Comparison of ENCODE assay signal across 12 cellular contexts in the genomic region with DNA sequence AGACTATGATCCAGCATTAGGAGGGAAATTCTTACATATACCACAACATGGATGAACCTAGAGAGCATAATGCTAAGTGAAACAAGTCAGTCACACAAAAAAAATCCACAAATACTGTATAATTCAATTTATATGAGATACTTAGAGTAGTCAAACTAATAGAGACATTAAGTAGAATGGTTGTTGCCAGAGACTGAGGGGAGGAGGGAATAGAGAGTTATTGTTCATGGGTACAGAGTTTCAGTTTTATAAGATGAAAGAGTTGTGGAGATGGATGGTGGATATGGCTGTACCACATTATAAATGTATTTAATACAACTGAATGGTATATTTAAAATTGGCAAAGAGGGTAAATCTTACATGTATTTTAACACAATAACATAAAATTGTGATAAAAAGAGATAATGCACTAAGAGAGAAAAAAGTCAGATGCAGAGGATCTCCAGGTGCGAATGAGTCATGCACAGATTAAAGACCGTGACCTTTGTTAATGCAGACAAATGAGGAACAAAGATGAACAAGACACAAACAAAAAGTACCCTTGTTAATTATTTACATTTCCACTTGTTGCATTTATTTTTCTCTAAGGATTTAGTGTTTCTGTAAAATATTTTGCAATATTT.
DNase-seq lines count a peak whose midpoint lies in the region; ATAC-seq, FAIRE-seq and TF ChIP-seq lines count a peak whose summit lies in the region.
"Had no signal": no experiment of that assay in that cellular context is flagged by ENCODE, and none has a peak within 500 bp of the region (broad histone marks: within the 10 kb centered on the region; RNA-seq: fewer than 3 reads in every experiment).

No MANE protein-coding gene starts in this region.

- H4K20me1 ChIP-seq in GM12878 (ENCODE audit: control insufficient read depth, insufficient read depth): no peaks in the 10 kb centered on the region

- no peak for DNase-seq in GM12878 (ENCODE audit: low read depth, low spot score)
- no peak for DNase-seq in BE2C
- no peak for DNase-seq in foreskin keratinocyte
- DNase-seq in NK-92 (lab: John Stamatoyannopoulos, UW; ENCODE audit: unreplicated experiment): no peak
- no peak for DNase-seq in NCI-H1417 (lab: John Stamatoyannopoulos, UW)
- DNase-seq: CD8-positive, alpha-beta T cell; stimulated activated CD4-positive, alpha-beta T cell treated with anti-CD3 and anti-CD28 coated beads, Interleukin-4, amount 100 ng/mL, for 24 hours; T-helper 17 cell had no signal

- H3K4me3 ChIP-seq in GM12878 (no peak overlapping the region), BE2C (ENCODE audit: low read depth, low read length) (no peak overlapping the region)

- no peak overlapping the region for H2AFZ ChIP-seq in GM12878 (ENCODE audit: control insufficient read depth, low read depth, low read length)

- CTCF ChIA-PET in GM12878 (lab: Yijun Ruan, JAX): interaction anchor here (0.7 to 1.3 kb wide), 4 partner anchors 8 to 70 kb away, joined by 3 to 7 read pairs (median 4); no protein-coding TSS in a partner anchor

- peak; percentile 70 to 87 for TF ChIP-seq EP300 in GM12878 (IDR thresholded peaks at IDR 0.05; ENCODE audit: borderline replicate concordance in 1 of 2, control insufficient read depth in 1 of 2, low read depth in 2 of 2, low read length in 2 of 2)

- no TSS peak for BruUV-seq in GM12878 (replicated peaks; lab: Mats Ljungman, UMichigan)

- peak; percentile 75 for ATAC-seq in GM18873 (IDR thresholded peaks at IDR 0.05; ENCODE audit: low FRiP score, unreplicated experiment)
- peak; percentile 92 for ATAC-seq in GM21576 (IDR thresholded peaks at IDR 0.05; ENCODE audit: unreplicated experiment)
- peak; percentile 85 for ATAC-seq in HG03066 (IDR thresholded peaks at IDR 0.05; ENCODE audit: low read depth, unreplicated experiment)
- ATAC-seq in GM12878: peak; percentile 91
- ATAC-seq in foreskin keratinocyte: no peak
- ATAC-seq: activated naive CD4-positive, alpha-beta T cell treated with anti-CD3 and anti-CD28 coated beads, Interleukin-2, amount 50 U/mL, for 72 hours; CD8-positive, alpha-beta T cell; T-helper 17 cell had no signal

- POLR2A ChIA-PET in GM12878 (lab: Charles Lee): interaction anchor here (0.6 to 1.3 kb wide), 3 partner anchors 12 to 21 kb away, joined by 3 to 7 read pairs (median 3); no protein-coding TSS in a partner anchor

- no peak overlapping the region for H3K27ac ChIP-seq in GM12878 (ENCODE audit: control insufficient read depth, insufficient read depth)
- H3K27ac ChIP-seq in foreskin keratinocyte: no peak overlapping the region

- no peak for TF ChIP-seq POLR2A in GM12878 (IDR thresholded peaks at IDR 0.05; ENCODE audit: low read depth, low read length)

- H3K9ac ChIP-seq in GM12878 (ENCODE audit: control insufficient read depth, insufficient read depth, low read length): no peak overlapping the region

- peak; percentile 71 for FAIRE-seq in GM12878 (lab: Jason Lieb, UNC)

- intact Hi-C loops in GM12878 (cut with micrococcal nuclease; ENCODE audit: unreplicated experiment): no loop called here

- no peak overlapping the region for H3K4me2 ChIP-seq in GM12878 (ENCODE audit: control insufficient read depth, insufficient read depth)

- SMC1A ChIA-PET in GM12878 (lab: Charles Lee; ENCODE audit: uncharacterized antibody, unreplicated experiment): interaction anchor here (1.2 to 5.5 kb wide), 6 partner anchors 10 to 75 kb away, joined by 3 to 50 read pairs (median 8); no protein-coding TSS in a partner anchor

- no peaks in the 10 kb centered on the region for H3K79me2 ChIP-seq in GM12878 (ENCODE audit: control insufficient read depth, insufficient read depth, low read length)

- H3K36me3 ChIP-seq in GM12878 (ENCODE audit: control insufficient read depth in 2 of 2, insufficient read depth in 2 of 2, low read length in 1 of 2) (no peaks in the 10 kb centered on the region), BE2C (no peaks in the 10 kb centered on the region)

- H3K27me3 ChIP-seq in GM12878 (replicated peaks in 1 of 2; ENCODE audit: control insufficient read depth in 2 of 2, insufficient read depth in 2 of 2, low read length in 1 of 2) (no peaks in the 10 kb centered on the region), BE2C (no peaks in the 10 kb centered on the region), foreskin keratinocyte (no peaks in the 10 kb centered on the region)

- TF ChIP-seq CTCF in GM12878 (IDR thresholded peaks at IDR 0.05 in 2 of 3, conservative IDR thresholded peaks at IDR 0.05 in 1 of 3; ENCODE audit: control insufficient read depth in 2 of 3, extremely low read depth in 1 of 3, insufficient read depth in 1 of 3, low read depth in 3 of 3, low read length in 3 of 3) (no peak), BE2C (IDR thresholded peaks at IDR 0.05; ENCODE audit: low read depth, low read length) (no peak), foreskin keratinocyte (conservative IDR thresholded peaks at IDR 0.05) (no peak)

- TF ChIP-seq RAD21 in GM12878 (IDR thresholded peaks at IDR 0.05; ENCODE audit: insufficient read depth, low read depth, low read length): no peak

- in situ Hi-C loops in GM12878 (cut with MboI): loop anchor here (10.0 kb wide), 1 partner anchor 584 kb away; no protein-coding TSS in a partner anchor

- H3K4me1 ChIP-seq in GM12878 (ENCODE audit: control insufficient read depth, insufficient read depth, low read length): no peaks in the 10 kb centered on the region; the same call in 1 of the 2 replicates
- no peaks in the 10 kb centered on the region for H3K4me1 ChIP-seq in BE2C
- no peaks in the 10 kb centered on the region for H3K4me1 ChIP-seq in foreskin keratinocyte

- H3K9me3 ChIP-seq in GM12878 (replicated peaks; ENCODE audit: control insufficient read depth, insufficient read depth, low read length): no peaks in the 10 kb centered on the region; the same call in 2 of the 3 replicates
- no peaks in the 10 kb centered on the region for H3K9me3 ChIP-seq in BE2C

- RAD21 ChIA-PET in GM12878 (lab: Charles Lee; ENCODE audit: unreplicated experiment): interaction anchor here (1.2 to 6.5 kb wide), 6 partner anchors 13 to 550 kb away, joined by 3 to 32 read pairs (median 5); no protein-coding TSS in a partner anchor

- WGBS in GM12878 (ENCODE audit: insufficient coverage, insufficient replicate concordance, low lambda C conversion rate, missing lambda C conversion rate): 23% methylated on average over 2 of the region's 2 CpGs

TF ChIP-seq in GM12878, 131 proteins besides CTCF, POLR2A, EP300 and RAD21 (continues in another document):
- TF ChIP-seq BCL11A (IDR thresholded peaks at IDR 0.05; ENCODE audit: low read depth, low read length): peak; percentile 83
- TF ChIP-seq IKZF2 (IDR thresholded peaks at IDR 0.05): peak; percentile 63 to 69; a peak in 2 of 4 replicates
- TF ChIP-seq, protein P1, sequence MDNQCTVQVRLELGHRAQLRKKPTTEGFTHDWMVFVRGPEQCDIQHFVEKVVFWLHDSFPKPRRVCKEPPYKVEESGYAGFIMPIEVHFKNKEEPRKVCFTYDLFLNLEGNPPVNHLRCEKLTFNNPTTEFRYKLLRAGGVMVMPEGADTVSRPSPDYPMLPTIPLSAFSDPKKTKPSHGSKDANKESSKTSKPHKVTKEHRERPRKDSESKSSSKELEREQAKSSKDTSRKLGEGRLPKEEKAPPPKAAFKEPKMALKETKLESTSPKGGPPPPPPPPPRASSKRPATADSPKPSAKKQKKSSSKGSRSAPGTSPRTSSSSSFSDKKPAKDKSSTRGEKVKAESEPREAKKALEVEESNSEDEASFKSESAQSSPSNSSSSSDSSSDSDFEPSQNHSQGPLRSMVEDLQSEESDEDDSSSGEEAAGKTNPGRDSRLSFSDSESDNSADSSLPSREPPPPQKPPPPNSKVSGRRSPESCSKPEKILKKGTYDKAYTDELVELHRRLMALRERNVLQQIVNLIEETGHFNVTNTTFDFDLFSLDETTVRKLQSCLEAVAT (IDR thresholded peaks at IDR 0.05): 0 out of 2 replicates have a peak, but pooled peaks have one; percentile 35
- TF ChIP-seq ZSCAN29 (IDR thresholded peaks at IDR 0.05): no peak
- TF ChIP-seq, protein P2, sequence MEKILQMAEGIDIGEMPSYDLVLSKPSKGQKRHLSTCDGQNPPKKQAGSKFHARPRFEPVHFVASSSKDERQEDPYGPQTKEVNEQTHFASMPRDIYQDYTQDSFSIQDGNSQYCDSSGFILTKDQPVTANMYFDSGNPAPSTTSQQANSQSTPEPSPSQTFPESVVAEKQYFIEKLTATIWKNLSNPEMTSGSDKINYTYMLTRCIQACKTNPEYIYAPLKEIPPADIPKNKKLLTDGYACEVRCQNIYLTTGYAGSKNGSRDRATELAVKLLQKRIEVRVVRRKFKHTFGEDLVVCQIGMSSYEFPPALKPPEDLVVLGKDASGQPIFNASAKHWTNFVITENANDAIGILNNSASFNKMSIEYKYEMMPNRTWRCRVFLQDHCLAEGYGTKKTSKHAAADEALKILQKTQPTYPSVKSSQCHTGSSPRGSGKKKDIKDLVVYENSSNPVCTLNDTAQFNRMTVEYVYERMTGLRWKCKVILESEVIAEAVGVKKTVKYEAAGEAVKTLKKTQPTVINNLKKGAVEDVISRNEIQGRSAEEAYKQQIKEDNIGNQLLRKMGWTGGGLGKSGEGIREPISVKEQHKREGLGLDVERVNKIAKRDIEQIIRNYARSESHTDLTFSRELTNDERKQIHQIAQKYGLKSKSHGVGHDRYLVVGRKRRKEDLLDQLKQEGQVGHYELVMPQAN (conservative IDR thresholded peaks at IDR 0.05): no peak
- peak; percentile 34; the same call in 1 of the 2 replicates for TF ChIP-seq TCF3 (IDR thresholded peaks at IDR 0.05; ENCODE audit: borderline replicate concordance, insufficient read depth, low read depth, low read length)
- peak; percentile 32; the same call in 1 of the 2 replicates for TF ChIP-seq JUNB (IDR thresholded peaks at IDR 0.05)
- TF ChIP-seq HDAC2 (IDR thresholded peaks at IDR 0.05): no peak
- peak; percentile 67 for TF ChIP-seq ATF2 (IDR thresholded peaks at IDR 0.05; ENCODE audit: low read length)
- TF ChIP-seq NR2F1 (conservative IDR thresholded peaks at IDR 0.05): peak; percentile 96
- peak; percentile 64 to 70; a peak in 3 of 4 replicates for TF ChIP-seq BHLHE40 (IDR thresholded peaks at IDR 0.05; ENCODE audit: borderline replicate concordance in 1 of 2, low read depth in 2 of 2, low read length in 1 of 2)
- peak; percentile 54 for TF ChIP-seq IKZF1 (conservative IDR thresholded peaks at IDR 0.05)
- peak; percentile 49 for TF ChIP-seq MEF2B (IDR thresholded peaks at IDR 0.05; ENCODE audit: partially characterized antibody, poor library complexity, severe bottlenecking)
